Comparison of ENCODE assay signal across 7 cellular contexts in genomic region chrX:76617020-76617419, GRCh38.
"Had no signal": no experiment of that assay in that cellular context is flagged by ENCODE, and none has a peak within 500 bp of the region (broad histone marks: within the 10 kb centered on the region; RNA-seq: fewer than 3 reads in every experiment).

No MANE protein-coding gene starts in this region.

- H3K36me3 ChIP-seq: HAP-1 had no signal

- DNase-seq: GM23248, GOT3, H7, KBM-7 had no signal

- H3K36me3 Mint-ChIP-seq: IgD-negative memory B cell had no signal

- H3K9me3 ChIP-seq: HAP-1 had no signal

- H3K27ac ChIP-seq: GM23248, HL-60 had no signal

- H3K4me1 ChIP-seq: HAP-1 had no signal

- H3K27ac Mint-ChIP-seq: IgD-negative memory B cell had no signal

- H3K4me3 ChIP-seq: GM23248, HAP-1 had no signal

- H3K27me3 Mint-ChIP-seq: IgD-negative memory B cell had no signal

- H3K4me1 Mint-ChIP-seq: IgD-negative memory B cell had no signal
